ENCODE assay signal across 1 cellular context in genomic region chr21:25887166-25887565, GRCh38.
TF ChIP-seq lines count a peak whose summit lies in the region.

No MANE protein-coding gene starts in this region.

TF ChIP-seq in GM23338, 12 proteins besides CTCF, POLR2A, EP300 and RAD21 (continued from another document):
- TF ChIP-seq ETS1 (IDR thresholded peaks at IDR 0.05) (no peak), STAT1 (IDR thresholded peaks at IDR 0.05; ENCODE audit: unreplicated experiment) (no peak), REST (IDR thresholded peaks at IDR 0.05; ENCODE audit: unreplicated experiment) (no peak)
TF ChIP-seq in GM23338: peak in this region for 0.
